ENCODE assay signal across 14 cellular contexts in genomic region chr4:145130130-145130529, GRCh38. TPM values are rescaled to one million over a fixed set of nuclear protein-coding genes. Genes with fewer than 3 reads are reported as not detected.
DNase-seq lines count a peak whose midpoint lies in the region; ATAC-seq and TF ChIP-seq lines count a peak whose summit lies in the region.
"Had no signal": no experiment of that assay in that cellular context is flagged by ENCODE, and none has a peak within 500 bp of the region (broad histone marks: within the 10 kb centered on the region; RNA-seq: fewer than 3 reads in every experiment).

No MANE protein-coding gene starts in this region.

- H3F3A ChIP-seq in GM23248 (ENCODE audit: insufficient read depth) = peaks cover 74% of the 10 kb centered on the region

- DNase-seq in CD4-positive, CD25-positive, alpha-beta regulatory T cell = no peak
- no peak for DNase-seq in GM23248
- DNase-seq in WTC11 (ENCODE audit: low spot score) = no peak
- DNase-seq in left lung = no peak
- DNase-seq in middle frontal gyrus (ENCODE audit: extremely low spot score, low spot score) = no peak
- no peak for DNase-seq in activated effector memory CD4-positive, alpha-beta T cell treated with Interleukin-2 at 50 U/mL for 16 hours
- no peak for DNase-seq in cerebellum (ENCODE audit: low spot score)
- DNase-seq: activated CD4-positive, CD25-positive, alpha-beta regulatory T cell; head of caudate nucleus; left cardiac atrium; NCI-H2107; sigmoid colon; SJCRH30 had no signal

- peak overlapping the region; percentile 10 to 68 (median 50) for H3K27ac Mint-ChIP-seq in CD4-positive, CD25-positive, alpha-beta regulatory T cell
- peak overlapping the region; percentile 34; the same call in 1 of the 2 replicates for H3K27ac Mint-ChIP-seq in WTC11

- POLR2A ChIA-PET in WTC11 (lab: Charles Lee) = no interaction called here

- in situ Hi-C loops in GM23248 (cut with MboI) = no loop called here

- H3K9me2 ChIP-seq in GM23248 (ENCODE audit: insufficient read depth) = no peaks in the 10 kb centered on the region

- TF ChIP-seq CTCF in WTC11 (IDR thresholded peaks at IDR 0.05) (no peak), left lung (IDR thresholded peaks at IDR 0.05) (no peak)

- no peak overlapping the region for H2AFZ ChIP-seq in GM23248

- no peaks in the 10 kb centered on the region for H3K27me3 Mint-ChIP-seq in CD4-positive, CD25-positive, alpha-beta regulatory T cell
- no peaks in the 10 kb centered on the region for H3K27me3 Mint-ChIP-seq in WTC11 (ENCODE audit: low read depth)

- H3K4me1 ChIP-seq in CD4-positive, CD25-positive, alpha-beta regulatory T cell (ENCODE audit: control insufficient read depth, insufficient read depth, low read length, poor library complexity, severe bottlenecking) = peaks cover 16% of the 10 kb centered on the region
- H3K4me1 ChIP-seq in GM23248 (ENCODE audit: insufficient read depth) (peaks cover 30% of the 10 kb centered on the region), left lung (peaks cover 12 to 17% of the 10 kb centered on the region in 2 donors)
- H3K4me1 ChIP-seq: SJCRH30 had no signal

- H3K4me1 Mint-ChIP-seq in CD4-positive, CD25-positive, alpha-beta regulatory T cell = peaks cover 30 to 53% (median 46%) of the 10 kb centered on the region in 4 donors
- H3K4me1 Mint-ChIP-seq in WTC11 = no peaks in the 10 kb centered on the region

- no peak for ATAC-seq in CD4-positive, CD25-positive, alpha-beta regulatory T cell (ENCODE audit: low read depth in 2 of 2)
- ATAC-seq in WTC11 (no peak), left lung (no peak), HG03175 (IDR thresholded peaks at IDR 0.05; ENCODE audit: unreplicated experiment) (no peak)

- peaks cover 32% of the 10 kb centered on the region for H3K36me3 Mint-ChIP-seq in CD4-positive, CD25-positive, alpha-beta regulatory T cell
- peaks cover 30% of the 10 kb centered on the region for H3K36me3 Mint-ChIP-seq in WTC11

- no peaks in the 10 kb centered on the region for H3K27me3 ChIP-seq in CD4-positive, CD25-positive, alpha-beta regulatory T cell (ENCODE audit: control insufficient read depth, insufficient read depth, low read length)
- H3K27me3 ChIP-seq in GM23248 (replicated peaks; ENCODE audit: insufficient read depth) = no peaks in the 10 kb centered on the region
- no peaks in the 10 kb centered on the region for H3K27me3 ChIP-seq in left lung
- H3K27me3 ChIP-seq: sigmoid colon, SJCRH30 had no signal

- no peak overlapping the region for H3K27ac ChIP-seq in CD4-positive, CD25-positive, alpha-beta regulatory T cell (ENCODE audit: insufficient read depth, low read length, poor library complexity, severe bottlenecking)
- H3K27ac ChIP-seq in GM23248 (peak overlapping the region; percentile 65), left lung (peak overlapping the region; percentile 3 to 51)
- H3K27ac ChIP-seq: SJCRH30 had no signal

- peak overlapping the region in 1 of 4 donors; percentile 7 for H3K4me3 Mint-ChIP-seq in CD4-positive, CD25-positive, alpha-beta regulatory T cell
- no peak overlapping the region for H3K4me3 Mint-ChIP-seq in WTC11

- peak overlapping the region; percentile 42 for H3K4me2 ChIP-seq in GM23248 (ENCODE audit: unreplicated experiment)

- peaks cover 19% of the 10 kb centered on the region for H3K36me3 ChIP-seq in CD4-positive, CD25-positive, alpha-beta regulatory T cell (ENCODE audit: control insufficient read depth, insufficient read depth, low read length)
- H3K36me3 ChIP-seq in GM23248 (ENCODE audit: low read depth) (peaks cover 34% of the 10 kb centered on the region), left lung (peaks cover 0 to 45% of the 10 kb centered on the region in 2 donors)

- H3K9me3 Mint-ChIP-seq in CD4-positive, CD25-positive, alpha-beta regulatory T cell = peaks cover 0 to 2% (median 0%) of the 10 kb centered on the region in 7 donors
- no peaks in the 10 kb centered on the region for H3K9me3 Mint-ChIP-seq in WTC11

- CTCF ChIA-PET in WTC11 (lab: Charles Lee) = no interaction called here

- intact Hi-C loops in left lung (cut with DNase I) = no loop called here

- no peaks in the 10 kb centered on the region for H3K9me3 ChIP-seq in CD4-positive, CD25-positive, alpha-beta regulatory T cell (ENCODE audit: control insufficient read depth in 2 of 2, low read length in 2 of 2)
- H3K9me3 ChIP-seq in GM23248 (ENCODE audit: low read depth) (no peaks in the 10 kb centered on the region), left lung (no peaks in the 10 kb centered on the region)
- H3K9me3 ChIP-seq: sigmoid colon, SJCRH30 had no signal

- H3K79me2 ChIP-seq in GM23248 (ENCODE audit: insufficient read depth) = peaks cover 3% of the 10 kb centered on the region; the same call in 1 of the 2 replicates

- no peak overlapping the region for H3K9ac ChIP-seq in GM23248

- no peak overlapping the region for H3K4me3 ChIP-seq in CD4-positive, CD25-positive, alpha-beta regulatory T cell (ENCODE audit: low read depth, low read length)
- H3K4me3 ChIP-seq in GM23248 = no peak overlapping the region
- H3K4me3 ChIP-seq in left lung = no peak overlapping the region
- H3K4me3 ChIP-seq: sigmoid colon, SJCRH30 had no signal

- no peaks in the 10 kb centered on the region for H4K20me1 ChIP-seq in GM23248 (ENCODE audit: insufficient read depth)

TF ChIP-seq in WTC11, 78 proteins besides CTCF, POLR2A, EP300 and RAD21:
- TF ChIP-seq ZNF425 (CRISPR knock-in tag; conservative IDR thresholded peaks at IDR 0.05) = no peak
- TF ChIP-seq ZNF121 (CRISPR knock-in tag; IDR thresholded peaks at IDR 0.05) = no peak
- TF ChIP-seq NR1H2 (CRISPR knock-in tag; IDR thresholded peaks at IDR 0.05) = no peak
- TF ChIP-seq IRF1 (CRISPR knock-in tag; IDR thresholded peaks at IDR 0.05) = no peak
- TF ChIP-seq OVOL2 (CRISPR knock-in tag; IDR thresholded peaks at IDR 0.05; ENCODE audit: borderline replicate concordance) = no peak
- TF ChIP-seq HMGA2 (CRISPR knock-in tag; IDR thresholded peaks at IDR 0.05) = no peak
- TF ChIP-seq, protein P1, sequence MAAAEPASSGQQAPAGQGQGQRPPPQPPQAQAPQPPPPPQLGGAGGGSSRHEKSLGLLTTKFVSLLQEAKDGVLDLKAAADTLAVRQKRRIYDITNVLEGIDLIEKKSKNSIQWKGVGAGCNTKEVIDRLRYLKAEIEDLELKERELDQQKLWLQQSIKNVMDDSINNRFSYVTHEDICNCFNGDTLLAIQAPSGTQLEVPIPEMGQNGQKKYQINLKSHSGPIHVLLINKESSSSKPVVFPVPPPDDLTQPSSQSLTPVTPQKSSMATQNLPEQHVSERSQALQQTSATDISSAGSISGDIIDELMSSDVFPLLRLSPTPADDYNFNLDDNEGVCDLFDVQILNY (CRISPR knock-in tag; IDR thresholded peaks at IDR 0.05) = no peak
- TF ChIP-seq MXD4 (CRISPR knock-in tag; IDR thresholded peaks at IDR 0.05; ENCODE audit: borderline replicate concordance) = no peak
- no peak for TF ChIP-seq JUN (CRISPR knock-in tag; IDR thresholded peaks at IDR 0.05)
- no peak for TF ChIP-seq RELA (CRISPR knock-in tag; IDR thresholded peaks at IDR 0.05; ENCODE audit: borderline replicate concordance)

RNA-seq across cellular contexts. Expression of gene ABCE1, which starts 32.0 kb away (rescaled TPM):
- total RNA-seq in CD4-positive, CD25-positive, alpha-beta regulatory T cell = 41.4 TPM
- 10 to 100 TPM; 59.1 to 71.8 (median 66.1) TPM for polyA plus RNA-seq in CD4-positive, CD25-positive, alpha-beta regulatory T cell
- total RNA-seq in GM23248 (2014; rRNA removed; shearing (Covaris generic)) = 91.4 and 130 TPM in 2 replicates
- polyA plus RNA-seq in GM23248 (2016; fragmentation: Nextera tagmentation; extraction: Ambion mirVana) = 65.3 and 65.5 TPM in 2 replicates
- total RNA-seq in WTC11 (2021) (91.8 to 114 TPM (median 97.9 TPM) in 3 replicates), left lung (10 to 100 TPM; 35.1 to 65.9 TPM), cerebellum (92.1 TPM)

RNA-seq across cellular contexts. Expression of gene ANAPC10, which starts 32.1 kb away (rescaled TPM):
- total RNA-seq in CD4-positive, CD25-positive, alpha-beta regulatory T cell = 30.6 TPM
- 10 to 100 TPM; 38.5 to 56.9 (median 41.2) TPM for polyA plus RNA-seq in CD4-positive, CD25-positive, alpha-beta regulatory T cell
- 15.2 and 22.4 TPM in 2 replicates for total RNA-seq in GM23248 (2014; rRNA removed; shearing (Covaris generic))
- 28.7 and 31.7 TPM in 2 replicates for polyA plus RNA-seq in GM23248 (2016; fragmentation: Nextera tagmentation; extraction: Ambion mirVana)
- total RNA-seq in WTC11 (2021) (17.7 to 20.8 TPM (median 18.2 TPM) in 3 replicates), left lung (10 to 100 TPM; 16.0 to 22.7 TPM), cerebellum (43.0 TPM)

RNA-seq across cellular contexts. Expression of gene OTUD4, which starts 50.3 kb away (rescaled TPM):
- 74.9 TPM for total RNA-seq in CD4-positive, CD25-positive, alpha-beta regulatory T cell
- polyA plus RNA-seq in CD4-positive, CD25-positive, alpha-beta regulatory T cell = 10 to 100 TPM; 10.6 to 13.1 (median 12.6) TPM
- total RNA-seq in GM23248 (2014; rRNA removed; shearing (Covaris generic)) = 16.1 and 28.2 TPM in 2 replicates
- polyA plus RNA-seq in GM23248 (2016; fragmentation: Nextera tagmentation; extraction: Ambion mirVana) = 11.6 and 15.7 TPM in 2 replicates
- 38.7 to 44.6 TPM (median 40.7 TPM) in 3 replicates for total RNA-seq in WTC11 (2021)
- 10 to 100 TPM; 33.9 to 42.7 TPM for total RNA-seq in left lung
- 42.6 TPM for total RNA-seq in cerebellum
